ENCODE assay signal across 12 cellular contexts in the genomic region with DNA sequence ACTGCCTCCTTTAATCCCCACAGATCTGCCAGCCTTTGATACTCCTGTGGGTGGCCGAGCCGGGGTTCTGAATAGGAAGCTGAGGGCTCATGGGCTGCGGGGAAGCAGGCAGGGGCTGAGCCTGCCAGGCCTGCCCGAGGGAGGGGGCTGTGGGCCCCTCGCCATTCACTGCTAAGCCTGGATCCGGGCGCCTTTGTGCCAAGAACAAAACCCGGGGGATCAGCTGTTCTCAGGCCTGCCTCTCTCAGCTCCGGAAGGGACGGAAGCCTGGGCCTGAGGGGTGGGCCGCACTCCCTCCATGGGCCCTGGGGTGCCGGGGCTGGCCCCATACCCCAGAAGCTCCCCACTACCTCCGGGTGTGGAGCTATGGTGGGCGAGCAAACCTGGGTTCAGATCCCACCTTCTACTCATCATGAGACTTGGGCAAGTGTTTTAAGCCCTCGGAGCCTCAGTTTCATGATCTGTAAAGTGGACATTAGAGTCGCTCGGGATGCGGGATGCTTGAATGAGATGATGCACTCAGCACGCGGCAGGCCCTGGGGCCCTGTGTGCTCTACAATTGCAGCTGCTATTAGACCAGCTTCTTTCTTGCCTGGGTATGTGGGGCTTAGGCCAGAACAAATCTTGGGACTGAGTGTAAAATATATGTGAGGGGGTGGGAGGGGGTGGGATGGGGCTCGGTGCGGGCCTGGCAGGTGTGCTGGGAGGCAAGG. TPM values are rescaled to one million over a fixed set of nuclear protein-coding genes. Genes with fewer than 3 reads are reported as not detected.
DNase-seq lines count a peak whose midpoint lies in the region; ATAC-seq, FAIRE-seq and TF ChIP-seq lines count a peak whose summit lies in the region.
"Had no signal": no experiment of that assay in that cellular context is flagged by ENCODE, and none has a peak within 500 bp of the region (broad histone marks: within the 10 kb centered on the region; RNA-seq: fewer than 3 reads in every experiment).

No MANE protein-coding gene starts in this region.

- H3K4me3 ChIP-seq in K562 = no peak overlapping the region
- H3K4me3 ChIP-seq in liver (ENCODE audit: low read depth in 1 of 3, low read length in 3 of 3) = no peak overlapping the region
- H3K4me3 ChIP-seq in smooth muscle cell = no peak overlapping the region

- H2AFZ ChIP-seq in H9 (ENCODE audit: low read length) (no peak overlapping the region), K562 (ENCODE audit: low read depth, low read length) (no peak overlapping the region), smooth muscle cell (ENCODE audit: low read depth) (no peak overlapping the region)

- no peaks in the 10 kb centered on the region for H3K36me3 Mint-ChIP-seq in H9 (ENCODE audit: insufficient read depth in 1 of 3, low read depth in 3 of 3)
- H3K36me3 Mint-ChIP-seq: CD8-positive, alpha-beta T cell had no signal

- CTCF ChIA-PET in K562 (lab: Yijun Ruan, JAX; ENCODE audit: low intra/inter-chr PET ratio) = no interaction called here

- FAIRE-seq in K562 (lab: Jason Lieb, UNC) = no peak
- FAIRE-seq: urothelium cell line had no signal

- H3K9me3 ChIP-seq in H9 (ENCODE audit: control insufficient read depth, low read depth, low read length) (no peaks in the 10 kb centered on the region), K562 (replicated peaks; ENCODE audit: control insufficient read depth, insufficient read depth, low read depth, low read length) (no peaks in the 10 kb centered on the region), liver (ENCODE audit: control insufficient read depth in 4 of 4, low read length in 3 of 4) (no peaks in the 10 kb centered on the region), smooth muscle cell (replicated peaks; ENCODE audit: low read depth) (no peaks in the 10 kb centered on the region)

- H3K18ac ChIP-seq in H9 (ENCODE audit: insufficient read length, low read depth, low read length) = no peak overlapping the region

- H3K9ac ChIP-seq in H9 (ENCODE audit: extremely low read depth, insufficient read length, low read length) = no peak overlapping the region
- peak overlapping the region in 1 of 2 experiments; percentile 84; a peak in 2 of 4 replicates for H3K9ac ChIP-seq in K562 (ENCODE audit: insufficient read depth in 1 of 2, low read depth in 2 of 2, low read length in 2 of 2)
- no peak overlapping the region for H3K9ac ChIP-seq in liver (ENCODE audit: low read depth in 1 of 2, low read length in 2 of 2)
- peak overlapping the region; percentile 58 for H3K9ac ChIP-seq in smooth muscle cell (ENCODE audit: low read depth)

- no peak overlapping the region for H4K91ac ChIP-seq in H9 (ENCODE audit: insufficient read length, low read depth, low read length)

- DNase-seq in H9 (no peak), K562 (ENCODE audit: extremely low read depth in 1 of 4, low spot score in 3 of 4) (no peak), smooth muscle cell (lab: John Stamatoyannopoulos, UW; ENCODE audit: unreplicated experiment) (no peak), GDM1 (lab: John Stamatoyannopoulos, UW) (no peak), globus pallidus (ENCODE audit: low spot score) (no peak)
- DNase-seq in activated CD4-positive, CD25-positive, alpha-beta regulatory T cell treated with anti-CD3 and anti-CD28 coated beads, Interleukin-2, amount 50 U/mL, for 72 hours = no peak
- DNase-seq: activated T-cell treated with anti-CD3 and anti-CD28 coated beads, Interleukin-2, amount 50 U/mL, for 1 hour; CD8-positive, alpha-beta T cell; NCI-H1436 had no signal

- WGBS in H9 (ENCODE audit: extremely low coverage, insufficient read length, low lambda C conversion rate) = no CpG with 5 or more reads among the region's 22 CpGs
- 85% methylated on average over 20 of the region's 22 CpGs for WGBS in K562 (ENCODE audit: insufficient coverage, low coverage, missing lambda C conversion rate)
- 77% methylated on average over 22 of the region's 22 CpGs for WGBS in liver
- WGBS in smooth muscle cell (ENCODE audit: low lambda C conversion rate) = 77% methylated on average over 18 of the region's 22 CpGs

- H2AK5ac ChIP-seq in H9 (ENCODE audit: insufficient read length, low read length) = no peak overlapping the region

- no peak overlapping the region for H3K14ac ChIP-seq in H9 (ENCODE audit: insufficient read depth, low read length)

- no peak overlapping the region for H3K56ac ChIP-seq in H9 (ENCODE audit: insufficient read length, low read depth, low read length)

- H3K9me3 Mint-ChIP-seq in H9 = no peaks in the 10 kb centered on the region
- H3K9me3 Mint-ChIP-seq: CD8-positive, alpha-beta T cell had no signal

- intact Hi-C loops in K562 (cut with micrococcal nuclease) = loop anchor here (5.0 kb wide), 1 partner anchor 33 kb away; no protein-coding TSS in a partner anchor

- TF ChIP-seq CTCF in H9 (conservative IDR thresholded peaks at IDR 0.05) = no peak
- no peak for TF ChIP-seq CTCF in K562 (IDR thresholded peaks at IDR 0.05 in 2 of 3, conservative IDR thresholded peaks at IDR 0.05 in 1 of 3; ENCODE audit: insufficient read depth in 2 of 3, low read depth in 1 of 3, low read length in 3 of 3)
- no peak for TF ChIP-seq CTCF in liver (IDR thresholded peaks at IDR 0.05; ENCODE audit: low read depth, low read length, missing input control)
- TF ChIP-seq CTCF in smooth muscle cell (IDR thresholded peaks at IDR 0.05; ENCODE audit: borderline replicate concordance, insufficient read depth, poor library complexity, severe bottlenecking) = no peak

- H4K8ac ChIP-seq in H9 (replicated peaks; ENCODE audit: insufficient read length, low read depth, low read length) = no peak overlapping the region

- TF ChIP-seq RAD21 in K562 (CRISPR knock-in tag; conservative IDR thresholded peaks at IDR 0.05 in 1 of 2, IDR thresholded peaks at IDR 0.05 in 1 of 2) (no peak), liver (IDR thresholded peaks at IDR 0.05) (no peak)

- H3K36me3 ChIP-seq in K562 (ENCODE audit: control insufficient read depth, insufficient read depth, low read length) = no peaks in the 10 kb centered on the region
- H3K36me3 ChIP-seq in liver (ENCODE audit: control insufficient read depth in 4 of 4, insufficient read depth in 3 of 4, low read depth in 1 of 4, low read length in 3 of 4) = no peaks in the 10 kb centered on the region
- H3K36me3 ChIP-seq in smooth muscle cell (ENCODE audit: low read depth) = no peaks in the 10 kb centered on the region

- no peak overlapping the region for H3K27ac ChIP-seq in H9 (ENCODE audit: insufficient read length, low read depth, low read length)
- H3K27ac ChIP-seq in K562 (ENCODE audit: extremely low read depth, low read depth, low read length) = no peak overlapping the region
- peak overlapping the region; percentile 86 to 95 for H3K27ac ChIP-seq in liver (ENCODE audit: low read depth in 1 of 2, low read length in 2 of 2)
- H3K27ac ChIP-seq in smooth muscle cell (ENCODE audit: low read depth) = peak overlapping the region; percentile 94

- no peaks in the 10 kb centered on the region for H3K79me2 ChIP-seq in H9 (ENCODE audit: insufficient read depth, low read length)
- H3K79me2 ChIP-seq in K562 (ENCODE audit: control insufficient read depth, insufficient read depth, low read length) = no peaks in the 10 kb centered on the region
- H3K79me2 ChIP-seq in smooth muscle cell (ENCODE audit: low read depth) = no peaks in the 10 kb centered on the region

- H3K27me3 ChIP-seq in H9 (ENCODE audit: insufficient read depth, low read length) (no peaks in the 10 kb centered on the region), K562 (ENCODE audit: control insufficient read depth in 2 of 2, insufficient read depth in 2 of 2, low read length in 2 of 2) (no peaks in the 10 kb centered on the region), liver (ENCODE audit: control insufficient read depth in 4 of 4, insufficient read depth in 4 of 4, low read length in 3 of 4) (no peaks in the 10 kb centered on the region), smooth muscle cell (ENCODE audit: low read depth) (no peaks in the 10 kb centered on the region)

- H3K27me3 Mint-ChIP-seq in H9 (ENCODE audit: low read depth) = peaks cover 1% of the 10 kb centered on the region; the same call in 1 of the 2 replicates

- no peak overlapping the region for H2BK15ac ChIP-seq in H9 (ENCODE audit: low read depth, low read length)

- no peaks in the 10 kb centered on the region for H3K79me1 ChIP-seq in H9 (ENCODE audit: insufficient read depth, low read depth, low read length, poor library complexity, severe bottlenecking)

- no peak overlapping the region for H2BK12ac ChIP-seq in H9 (ENCODE audit: insufficient read length, low read depth, low read length)

- in situ Hi-C loops in K562 (cut with MboI) = no loop called here

- ATAC-seq in K562 (no peak), GM18867 (IDR thresholded peaks at IDR 0.05; ENCODE audit: unreplicated experiment) (no peak)
- ATAC-seq: CD8-positive, alpha-beta T cell had no signal

- no peaks in the 10 kb centered on the region for H3K9me1 ChIP-seq in K562 (ENCODE audit: control insufficient read depth, insufficient read depth, low read length)

- H3K4me3 Mint-ChIP-seq in H9 = peak overlapping the region in 1 of 2 experiments; percentile 6; a peak in 1 of 5 replicates
- H3K4me3 Mint-ChIP-seq: CD8-positive, alpha-beta T cell had no signal

- peaks cover 12% of the 10 kb centered on the region for H3F3A ChIP-seq in smooth muscle cell (ENCODE audit: low read depth)

- no peak overlapping the region for H4K5ac ChIP-seq in H9 (ENCODE audit: insufficient read length, low read depth, low read length)

- POLR2A ChIA-PET in K562 (lab: Yijun Ruan, JAX) = interaction anchor here (0.6 to 0.7 kb wide), 2 partner anchors 93 to 231 kb away, joined by 3 read pairs; no protein-coding TSS in a partner anchor

- H3K4ac ChIP-seq in H9 (ENCODE audit: low read depth, low read length) = no peak overlapping the region

- H3K23ac ChIP-seq in H9 (ENCODE audit: insufficient read length, low read depth, low read length) = no peak overlapping the region

- H2BK20ac ChIP-seq in H9 (ENCODE audit: low read depth, low read length, poor library complexity, severe bottlenecking) = no peak overlapping the region

- no peak overlapping the region for H2BK120ac ChIP-seq in H9 (ENCODE audit: low read depth, low read length, poor library complexity, severe bottlenecking)

- no peak overlapping the region for H3K4me2 ChIP-seq in H9 (ENCODE audit: insufficient read depth, insufficient read length, low read length)
- H3K4me2 ChIP-seq in K562 (ENCODE audit: insufficient read depth, low read length) = no peak overlapping the region
- peak overlapping the region; percentile 9 for H3K4me2 ChIP-seq in smooth muscle cell

- no peak overlapping the region for H2BK5ac ChIP-seq in H9 (ENCODE audit: insufficient read length, low read length)

- no peak for TF ChIP-seq POLR2A in K562 (conservative IDR thresholded peaks at IDR 0.05)

- H3K4me1 Mint-ChIP-seq in H9 = peaks cover 7 to 25% of the 10 kb centered on the region in 2 experiments; a peak in 3 of 4 replicates

- no peaks in the 10 kb centered on the region for H3K23me2 ChIP-seq in H9 (ENCODE audit: insufficient read length, low read depth, low read length, poor library complexity, severe bottlenecking)

- H3K4me1 ChIP-seq in H9 (ENCODE audit: insufficient read depth, low read length) (no peaks in the 10 kb centered on the region), K562 (replicated peaks in 1 of 2; ENCODE audit: control insufficient read depth in 2 of 2, insufficient read depth in 2 of 2, low read length in 2 of 2) (peaks cover 37 to 55% of the 10 kb centered on the region in 2 experiments), liver (ENCODE audit: control insufficient read depth in 4 of 4, insufficient read depth in 4 of 4, low read length in 3 of 4) (peaks cover 16 to 59% (median 43%) of the 10 kb centered on the region in 4 donors), smooth muscle cell (ENCODE audit: low read depth) (peaks cover 34% of the 10 kb centered on the region)

- TF ChIP-seq EP300 in K562 (IDR thresholded peaks at IDR 0.05; ENCODE audit: low read length) = no peak

- H3K27ac Mint-ChIP-seq in H9 = peak overlapping the region in 2 of 3 experiments; percentile 55 to 70; a peak in 2 of 7 replicates
- H3K27ac Mint-ChIP-seq: CD8-positive, alpha-beta T cell had no signal

- H3T11ph ChIP-seq in H9 (ENCODE audit: low read length) = no peak overlapping the region

- H4K20me1 ChIP-seq in H9 (ENCODE audit: control insufficient read depth, insufficient read depth, insufficient read length) = no peaks in the 10 kb centered on the region
- H4K20me1 ChIP-seq in K562 (replicated peaks; ENCODE audit: control insufficient read depth, insufficient read depth, low read length) = no peaks in the 10 kb centered on the region
- no peaks in the 10 kb centered on the region for H4K20me1 ChIP-seq in smooth muscle cell (ENCODE audit: low read depth)

- BruUV-seq in K562 (replicated peaks; lab: Mats Ljungman, UMichigan) = no TSS peak

RNA-seq across cellular contexts. Expression of gene EPHA2, which starts 19.2 kb away (rescaled TPM):
- 32.8 and 33.1 TPM in 2 replicates for total RNA-seq in H9 (2021)
- total RNA-seq in K562 (2011; cell fraction: chromatin; rRNA removed; ENCODE audit: low replicate concordance) = 0.55 and 1.5 TPM in 2 replicates
- total RNA-seq in K562 (2011; cell fraction: nucleolus; rRNA removed) = 0.79 and 1.2 TPM in 2 replicates
- 0.15 and 0.23 TPM in 2 replicates for total RNA-seq in K562 (2011; cell fraction: nucleoplasm; rRNA removed)
- not detected in 2 replicates for total RNA-seq in K562 (2014; rRNA removed)
- 0.04 and 0.06 TPM in 2 replicates for total RNA-seq in K562 (2014; rRNA removed; fragmentation: Illumina TruSeq; extraction: Trizol)
- total RNA-seq in K562 (2015; rRNA removed; fragmentation: Illumina TruSeq; extraction: Trizol) = not detected in 2 replicates
- total RNA-seq in K562 (2021) = 0.36 and 0.40 TPM in 2 replicates
- 0.16 and 0.17 TPM in 2 replicates for polyA plus RNA-seq in K562 (2011; rRNA removed)
- polyA plus RNA-seq in K562 (2011; cell fraction: cytosol; rRNA removed) = 0.09 and 0.70 TPM in 2 replicates
- 0.24 and 0.92 TPM in 2 replicates for polyA plus RNA-seq in K562 (2011; cell fraction: nucleus; rRNA removed)
- 0.07 and 0.09 TPM in 2 replicates for polyA plus RNA-seq in K562 (2012)
- 0.07 and 0.12 TPM in 2 replicates for polyA plus RNA-seq in K562 (2014; fragmentation: Illumina TruSeq; extraction: Trizol)
- not detected for polyA plus RNA-seq in K562 (2014; fragmentation: Nextera tagmentation; extraction: Ambion mirVana)
- 0.05 TPM in 2 replicates for polyA plus RNA-seq in K562 (2014; rRNA removed)
- polyA minus RNA-seq in K562 (2011; rRNA and poly(A)+ RNA removed) = 0.15 and 0.28 TPM in 2 replicates
- 1.7 and 2.2 TPM in 2 replicates for polyA minus RNA-seq in K562 (2011; cell fraction: cytosol; rRNA and poly(A)+ RNA removed)
- polyA minus RNA-seq in K562 (2011; cell fraction: nucleus; rRNA and poly(A)+ RNA removed) = 0.33 and 0.81 TPM in 2 replicates
- 10 to 100 TPM in 1 of 2 donors, 1 to 10 TPM in 1; 5.8 to 11.1 TPM for total RNA-seq in liver
- polyA plus RNA-seq in liver = 1 to 10 TPM; 2.9 to 7.9 TPM
- 34.8 and 41.1 TPM in 2 replicates for total RNA-seq in smooth muscle cell
- polyA plus RNA-seq in smooth muscle cell = 27.3 and 48.4 TPM in 2 replicates
- total RNA-seq: CD8-positive, alpha-beta T cell had no signal

RNA-seq across cellular contexts. Expression of gene ARHGEF19, which starts 37.4 kb away (rescaled TPM):
- total RNA-seq in H9 (2021) = 18.5 and 21.1 TPM in 2 replicates
- 15.4 and 51.0 TPM in 2 replicates for total RNA-seq in K562 (2011; cell fraction: chromatin; rRNA removed; ENCODE audit: low replicate concordance)
- total RNA-seq in K562 (2011; cell fraction: nucleolus; rRNA removed) = 25.4 and 38.4 TPM in 2 replicates
- total RNA-seq in K562 (2011; cell fraction: nucleoplasm; rRNA removed) = 20.2 and 22.1 TPM in 2 replicates
- 6.3 and 7.0 TPM in 2 replicates for total RNA-seq in K562 (2014; rRNA removed)
- total RNA-seq in K562 (2014; rRNA removed; fragmentation: Illumina TruSeq; extraction: Trizol) = 2.7 and 4.3 TPM in 2 replicates
- total RNA-seq in K562 (2015; rRNA removed; fragmentation: Illumina TruSeq; extraction: Trizol) = 5.2 and 6.0 TPM in 2 replicates
- 11.2 and 15.1 TPM in 2 replicates for total RNA-seq in K562 (2021)
- polyA plus RNA-seq in K562 (2011; rRNA removed) = 21.0 and 33.1 TPM in 2 replicates
- 31.5 and 39.3 TPM in 2 replicates for polyA plus RNA-seq in K562 (2011; cell fraction: cytosol; rRNA removed)
- 84.8 and 93.8 TPM in 2 replicates for polyA plus RNA-seq in K562 (2011; cell fraction: nucleus; rRNA removed)
- 14.3 and 15.2 TPM in 2 replicates for polyA plus RNA-seq in K562 (2012)
- polyA plus RNA-seq in K562 (2014; fragmentation: Illumina TruSeq; extraction: Trizol) = 4.4 and 10.8 TPM in 2 replicates
- polyA plus RNA-seq in K562 (2014; fragmentation: Nextera tagmentation; extraction: Ambion mirVana) = 1 to 10 TPM in 1 of 2 experiments, under 1 TPM in 1; 0.73 to 1.1 TPM
- polyA plus RNA-seq in K562 (2014; rRNA removed) = 14.8 and 17.1 TPM in 2 replicates
- 7.3 and 9.1 TPM in 2 replicates for polyA minus RNA-seq in K562 (2011; rRNA and poly(A)+ RNA removed)
- polyA minus RNA-seq in K562 (2011; cell fraction: cytosol; rRNA and poly(A)+ RNA removed) = 9.3 and 17.2 TPM in 2 replicates
- 17.2 and 21.5 TPM in 2 replicates for polyA minus RNA-seq in K562 (2011; cell fraction: nucleus; rRNA and poly(A)+ RNA removed)
- 1 to 10 TPM in 1 of 2 donors, under 1 TPM in 1; 0.79 to 3.0 TPM for total RNA-seq in liver
- 1 to 10 TPM; 1.9 to 3.2 TPM for polyA plus RNA-seq in liver
- 24.9 and 32.1 TPM in 2 replicates for total RNA-seq in smooth muscle cell
- 45.9 and 52.1 TPM in 2 replicates for polyA plus RNA-seq in smooth muscle cell

Comparison
In these comparisons a context has a peak if more than half of its experiments do, and no peak if none do; other contexts are left out.
1. H3K27ac ChIP-seq: peak in liver (2 of 2) and smooth muscle cell (single experiment); none in H9 (single experiment) and K562 (single experiment).